Comparison of ENCODE assay signal across 12 cellular contexts in the genomic region with DNA sequence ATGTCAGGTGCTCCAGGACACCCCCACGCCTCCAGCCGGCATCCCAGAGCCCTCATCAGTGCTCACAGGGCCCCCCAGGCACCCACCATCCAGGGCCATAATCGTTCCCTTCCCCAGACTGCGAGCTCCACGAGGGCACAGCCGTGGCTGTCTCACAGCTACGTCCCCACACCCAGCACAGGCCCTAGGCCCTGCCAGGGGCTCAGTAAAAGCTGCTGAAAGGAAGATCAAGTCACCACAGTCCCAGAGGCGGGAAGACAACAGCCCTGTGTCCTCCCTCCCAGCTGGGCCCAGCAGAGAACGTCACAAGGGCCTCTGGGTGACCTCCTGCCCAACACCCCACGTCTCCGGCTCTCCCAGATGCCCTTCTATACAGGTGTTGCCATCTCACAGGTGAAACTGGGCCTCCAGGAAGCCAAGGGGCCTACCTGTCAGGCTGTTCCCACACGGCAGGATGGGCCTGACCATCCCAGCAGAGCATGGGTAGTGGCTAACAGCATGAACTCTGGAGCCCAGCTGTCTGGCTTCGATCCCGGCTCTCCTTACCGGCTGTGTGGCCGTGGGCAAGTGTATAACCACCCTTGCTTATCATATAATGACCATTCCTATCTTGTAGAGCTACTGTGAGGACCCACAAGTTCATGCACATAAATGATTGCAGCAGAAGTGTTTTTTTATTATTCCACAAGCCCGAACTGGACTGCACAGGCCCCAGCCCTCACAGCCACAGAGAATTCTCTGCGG. TPM values are rescaled to one million over a fixed set of nuclear protein-coding genes. Genes with fewer than 3 reads are reported as not detected.
DNase-seq lines count a peak whose midpoint lies in the region; ATAC-seq, FAIRE-seq and TF ChIP-seq lines count a peak whose summit lies in the region.
"Had no signal": no experiment of that assay in that cellular context is flagged by ENCODE, and none has a peak within 500 bp of the region (broad histone marks: within the 10 kb centered on the region; RNA-seq: fewer than 3 reads in every experiment).

No MANE protein-coding gene starts in this region.

- H3K36me3 Mint-ChIP-seq in brain (no peaks in the 10 kb centered on the region), memory B cell (no peaks in the 10 kb centered on the region)
- H3K36me3 Mint-ChIP-seq: CD8-positive, alpha-beta memory T cell had no signal

- H3K27ac Mint-ChIP-seq in brain: peak overlapping the region in 3 of 5 experiments; percentile 35 to 81 (median 67)
- peak overlapping the region; percentile 1 for H3K27ac Mint-ChIP-seq in memory B cell

- ATAC-seq in memory B cell (ENCODE audit: low read depth) (no peak), HG03196 (IDR thresholded peaks at IDR 0.05; ENCODE audit: unreplicated experiment) (no peak)
- ATAC-seq: Right ventricle myocardium inferior had no signal

- FAIRE-seq in H54 (lab: Jason Lieb, UNC): no peak

- TF ChIP-seq POLR2A in stomach (IDR thresholded peaks at IDR 0.05) (no peak), H54 (IDR thresholded peaks at IDR 0.05; ENCODE audit: low read depth, low read length) (no peak)

- H3K4me3 Mint-ChIP-seq in brain (no peak overlapping the region), memory B cell (no peak overlapping the region)
- H3K4me3 Mint-ChIP-seq: CD8-positive, alpha-beta memory T cell had no signal

- TF ChIP-seq CTCF in RWPE1 (conservative IDR thresholded peaks at IDR 0.05; ENCODE audit: low read depth) (no peak), brain (conservative IDR thresholded peaks at IDR 0.05) (no peak), stomach (IDR thresholded peaks at IDR 0.05) (no peak)

- peaks cover 0 to 25% (median 8%) of the 10 kb centered on the region in 4 donors for H3K36me3 ChIP-seq in stomach

- WGBS in stomach, 5 donors: 57 to 74% (median 59%) methylated on average over 8 to 18 of the region's 18 CpGs

- intact Hi-C loops in stomach (cut with DNase I; ENCODE audit: low total_unique reads): no loop called here

- peaks cover 27% of the 10 kb centered on the region for H3K4me1 Mint-ChIP-seq in brain
- peaks cover 9% of the 10 kb centered on the region for H3K4me1 Mint-ChIP-seq in memory B cell

- no peak for TF ChIP-seq EP300 in stomach (IDR thresholded peaks at IDR 0.05)

- H3K27ac ChIP-seq in RWPE1 (peak overlapping the region; percentile 98), stomach (peak overlapping the region; percentile 86 to 92 (median 92))

- POLR2A ChIA-PET in RWPE1 (lab: Yijun Ruan, JAX; ENCODE audit: low non-redundant PET): no interaction called here

- no peaks in the 10 kb centered on the region for H3K27me3 Mint-ChIP-seq in brain
- no peaks in the 10 kb centered on the region for H3K27me3 Mint-ChIP-seq in memory B cell
- H3K27me3 Mint-ChIP-seq: CD8-positive, alpha-beta memory T cell had no signal

- peaks cover 40 to 66% (median 61%) of the 10 kb centered on the region in 4 donors for H3K4me1 ChIP-seq in stomach

- H3K9me3 ChIP-seq in stomach: no peaks in the 10 kb centered on the region

- H3K4me3 ChIP-seq in stomach: no peak overlapping the region

- peaks cover 0 to 4% (median 0%) of the 10 kb centered on the region in 5 experiments for H3K9me3 Mint-ChIP-seq in brain
- H3K9me3 Mint-ChIP-seq in memory B cell: no peaks in the 10 kb centered on the region
- H3K9me3 Mint-ChIP-seq: CD8-positive, alpha-beta memory T cell had no signal

- H3K27me3 ChIP-seq in stomach: no peaks in the 10 kb centered on the region

- CTCF ChIA-PET in RWPE1 (lab: Yijun Ruan, JAX): interaction anchor here (0.7 to 1.6 kb wide), 2 partner anchors 133 to 178 kb away, joined by 3 to 4 read pairs; no protein-coding TSS in a partner anchor

- DNase-seq in RWPE1 (ENCODE audit: low spot score): no peak
- no peak for DNase-seq in memory B cell (ENCODE audit: low spot score in 2 of 2)
- peak; percentile 59 for DNase-seq in stomach
- no peak for DNase-seq in glomerular visceral epithelial cell (ENCODE audit: extremely low spot score)
- no peak for DNase-seq in H54 (ENCODE audit: insufficient read length, low spot score)
- DNase-seq: activated CD4-positive, alpha-beta T cell treated with anti-CD3 and anti-CD28 coated beads for 1 hour; activated naive CD4-positive, alpha-beta T cell treated with anti-CD3 and anti-CD28 coated beads, Interleukin-2, amount 50 U/mL, for 16 hours; CD8-positive, alpha-beta memory T cell; NCI-H69 had no signal

RNA-seq across cellular contexts. Expression of a gene that starts 18.0 kb away (rescaled TPM):
- polyA plus RNA-seq in brain (ENCODE audit: insufficient read depth, low read depth, low replicate concordance) (62.5 TPM), stomach (10 to 100 TPM; 24.0 to 46.6 (median 39.8) TPM)
- 10 to 100 TPM; 15.6 to 61.6 (median 46.7) TPM for total RNA-seq in stomach

RNA-seq across cellular contexts. Expression of a gene that starts 21.5 kb away (rescaled TPM):
- polyA plus RNA-seq in brain (ENCODE audit: insufficient read depth, low read depth, low replicate concordance) (153 TPM), stomach (10 to 100 TPM; 39.0 to 46.6 (median 43.7) TPM)
- total RNA-seq in stomach: 100 to 1,000 TPM in 2 of 5 donors, 10 to 100 TPM in 3; 27.4 to 190 (median 59.1) TPM
